9 cellular contexts compared by ENCODE assay signal in the genomic region with DNA sequence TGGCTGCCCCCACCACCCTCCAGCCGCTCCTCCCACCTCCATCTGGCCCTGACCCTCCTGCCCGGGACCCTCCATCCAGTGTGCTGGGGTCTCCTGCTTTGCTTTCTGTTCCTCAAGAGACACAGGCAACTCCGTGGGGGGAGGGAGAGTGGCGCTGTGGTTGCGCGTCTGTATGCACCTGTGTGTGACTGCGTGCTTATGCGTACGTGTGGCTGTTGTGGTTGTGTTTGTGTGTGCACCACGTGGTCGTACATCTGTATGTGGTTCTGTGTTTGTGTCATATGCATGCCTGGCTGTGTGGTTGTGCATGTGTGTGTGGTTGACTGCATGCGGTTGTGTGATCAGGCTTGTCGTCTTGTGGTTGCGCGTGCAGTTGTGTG. TPM values are rescaled to one million over a fixed set of nuclear protein-coding genes. Genes with fewer than 3 reads are reported as not detected.
DNase-seq lines count a peak whose midpoint lies in the region; ATAC-seq and TF ChIP-seq lines count a peak whose summit lies in the region.
"Had no signal": no experiment of that assay in that cellular context is flagged by ENCODE, and none has a peak within 500 bp of the region (broad histone marks: within the 10 kb centered on the region; RNA-seq: fewer than 3 reads in every experiment).

No MANE protein-coding gene starts in this region.

- H3K36me3 ChIP-seq in duodenal mucosa (ENCODE audit: control insufficient read depth in 1 of 2, insufficient read depth in 2 of 2, low read length in 2 of 2), result no peaks in the 10 kb centered on the region
- no peaks in the 10 kb centered on the region for H3K36me3 ChIP-seq in colonic mucosa
- H3K36me3 ChIP-seq: tibial nerve had no signal

- H3K4me1 ChIP-seq in duodenal mucosa (ENCODE audit: control insufficient read depth in 1 of 2, insufficient read depth in 2 of 2, low read length in 2 of 2), result peaks cover 18 to 42% of the 10 kb centered on the region in 2 donors
- H3K4me1 ChIP-seq in foreskin keratinocyte, result no peaks in the 10 kb centered on the region
- H3K4me1 ChIP-seq in colonic mucosa, result peaks cover 25% of the 10 kb centered on the region

- H3K4me3 Mint-ChIP-seq in activated CD4-positive, alpha-beta T cell treated with anti-CD3 and anti-CD28 coated beads, Interleukin-2, amount 10 ng/mL, durations not matched to agents 7 days and 5 days, result peak overlapping the region; percentile 64
- H3K4me3 Mint-ChIP-seq in T-helper 17 cell, result peak overlapping the region; percentile 93
- H3K4me3 Mint-ChIP-seq in stimulated activated naive B cell treated with anti-CD40 and anti-IgM and Interleukin-4, amounts not matched to agents 10 μg/mL and 1 μg/mL and 100 μg/mL, for 72 hours, result peak overlapping the region; percentile 35 to 44

- intact Hi-C loops in colonic mucosa (cut with DNase I), result no loop called here

- H3K27me3 ChIP-seq in duodenal mucosa (ENCODE audit: control insufficient read depth in 1 of 2, insufficient read depth in 2 of 2, low read length in 2 of 2) (peaks cover 50 to 57% of the 10 kb centered on the region in 2 donors), foreskin keratinocyte (peaks cover 78% of the 10 kb centered on the region), colonic mucosa (peaks cover 43% of the 10 kb centered on the region)

- ATAC-seq in T-helper 17 cell (peak; percentile 80), foreskin keratinocyte (no peak), GM18868 (IDR thresholded peaks at IDR 0.05; ENCODE audit: unreplicated experiment) (no peak)
- peak; percentile 21 to 41 for ATAC-seq in stimulated activated naive B cell treated with anti-CD40 and anti-IgM and Interleukin-4, amounts not matched to agents 10 μg/mL and 1 μg/mL and 100 μg/mL, for 72 hours (replicated peaks)

- H3K36me3 Mint-ChIP-seq in activated CD4-positive, alpha-beta T cell treated with anti-CD3 and anti-CD28 coated beads, Interleukin-2, amount 10 ng/mL, durations not matched to agents 7 days and 5 days (ENCODE audit: low read depth), result no peaks in the 10 kb centered on the region
- peaks cover 4% of the 10 kb centered on the region for H3K36me3 Mint-ChIP-seq in T-helper 17 cell (ENCODE audit: low read depth)
- no peaks in the 10 kb centered on the region for H3K36me3 Mint-ChIP-seq in stimulated activated naive B cell treated with anti-CD40 and anti-IgM and Interleukin-4, amounts not matched to agents 10 μg/mL and 1 μg/mL and 100 μg/mL, for 72 hours

- TF ChIP-seq CTCF in foreskin keratinocyte (conservative IDR thresholded peaks at IDR 0.05) (no peak), colonic mucosa (IDR thresholded peaks at IDR 0.05) (no peak)

- H3K27ac Mint-ChIP-seq in activated CD4-positive, alpha-beta T cell treated with anti-CD3 and anti-CD28 coated beads, Interleukin-2, amount 10 ng/mL, durations not matched to agents 7 days and 5 days, result peak overlapping the region; percentile 72
- H3K27ac Mint-ChIP-seq in T-helper 17 cell, result peak overlapping the region; percentile 73
- peak overlapping the region; percentile 48 for H3K27ac Mint-ChIP-seq in stimulated activated naive B cell treated with anti-CD40 and anti-IgM and Interleukin-4, amounts not matched to agents 10 μg/mL and 1 μg/mL and 100 μg/mL, for 72 hours

- H3K9ac ChIP-seq in duodenal mucosa (ENCODE audit: low read depth in 1 of 2, low read length in 2 of 2) (no peak overlapping the region), colonic mucosa (ENCODE audit: low read depth in 2 of 2, low read length in 2 of 2) (peak overlapping the region in 1 of 2 donors; percentile 7)

- CTCF ChIA-PET in activated CD4-positive, alpha-beta T cell treated with anti-CD3 and anti-CD28 coated beads, Interleukin-2, amount 10 ng/mL, durations not matched to agents 7 days and 5 days (lab: Charles Lee), result interaction anchor here (1.7 to 2.0 kb wide), 2 partner anchors 10 to 50 kb away, joined by 5 to 10 read pairs; no protein-coding TSS in a partner anchor

- H3K9me3 Mint-ChIP-seq in activated CD4-positive, alpha-beta T cell treated with anti-CD3 and anti-CD28 coated beads, Interleukin-2, amount 10 ng/mL, durations not matched to agents 7 days and 5 days, result no peaks in the 10 kb centered on the region
- H3K9me3 Mint-ChIP-seq in stimulated activated naive B cell treated with anti-CD40 and anti-IgM and Interleukin-4, amounts not matched to agents 10 μg/mL and 1 μg/mL and 100 μg/mL, for 72 hours, result no peaks in the 10 kb centered on the region

- peak overlapping the region; percentile 47 to 55 for H3K4me3 ChIP-seq in duodenal mucosa (ENCODE audit: low read depth in 1 of 2, low read length in 2 of 2)
- H3K4me3 ChIP-seq in colonic mucosa, result no peak overlapping the region

- H3K27me3 Mint-ChIP-seq in activated CD4-positive, alpha-beta T cell treated with anti-CD3 and anti-CD28 coated beads, Interleukin-2, amount 10 ng/mL, durations not matched to agents 7 days and 5 days, result peaks cover 47% of the 10 kb centered on the region
- H3K27me3 Mint-ChIP-seq in T-helper 17 cell, result peaks cover 20% of the 10 kb centered on the region
- peaks cover 51 to 72% of the 10 kb centered on the region in 2 donors for H3K27me3 Mint-ChIP-seq in stimulated activated naive B cell treated with anti-CD40 and anti-IgM and Interleukin-4, amounts not matched to agents 10 μg/mL and 1 μg/mL and 100 μg/mL, for 72 hours

- peaks cover 26% of the 10 kb centered on the region for H3K4me1 Mint-ChIP-seq in activated CD4-positive, alpha-beta T cell treated with anti-CD3 and anti-CD28 coated beads, Interleukin-2, amount 10 ng/mL, durations not matched to agents 7 days and 5 days
- H3K4me1 Mint-ChIP-seq in T-helper 17 cell, result peaks cover 23% of the 10 kb centered on the region
- H3K4me1 Mint-ChIP-seq in stimulated activated naive B cell treated with anti-CD40 and anti-IgM and Interleukin-4, amounts not matched to agents 10 μg/mL and 1 μg/mL and 100 μg/mL, for 72 hours, result peaks cover 23 to 27% of the 10 kb centered on the region in 2 donors

- no peak overlapping the region for H3K27ac ChIP-seq in duodenal mucosa (ENCODE audit: low read depth, low read length)
- H3K27ac ChIP-seq in foreskin keratinocyte, result no peak overlapping the region
- H3K27ac ChIP-seq in colonic mucosa, result no peak overlapping the region
- H3K27ac ChIP-seq: tibial nerve had no signal

- peak; percentile 52 for DNase-seq in activated CD4-positive, alpha-beta T cell treated with anti-CD3 and anti-CD28 coated beads, Interleukin-2, amount 10 ng/mL, durations not matched to agents 7 days and 5 days
- DNase-seq in activated CD4-positive, alpha-beta T cell treated with anti-CD3 and anti-CD28 coated beads for 1 hour, result no peak
- peak in 1 of 3 donors; percentile 35 for DNase-seq in T-helper 17 cell
- no peak for DNase-seq in stimulated activated naive B cell treated with anti-CD40 and anti-IgM and Interleukin-4, amounts not matched to agents 10 μg/mL and 1 μg/mL and 100 μg/mL, for 72 hours
- no peak for DNase-seq in foreskin keratinocyte
- DNase-seq in colonic mucosa, result no peak

- POLR2A ChIA-PET in activated CD4-positive, alpha-beta T cell treated with anti-CD3 and anti-CD28 coated beads, Interleukin-2, amount 10 ng/mL, durations not matched to agents 7 days and 5 days (lab: Charles Lee), result no interaction called here

- H3K9me3 ChIP-seq in T-helper 17 cell (ENCODE audit: control insufficient read depth, low read length, poor library complexity, severe bottlenecking) (no peaks in the 10 kb centered on the region), duodenal mucosa (ENCODE audit: control insufficient read depth in 1 of 2, low read length in 2 of 2) (no peaks in the 10 kb centered on the region), colonic mucosa (no peaks in the 10 kb centered on the region)
- H3K9me3 ChIP-seq: tibial nerve had no signal

RNA-seq across cellular contexts. Expression of gene CPLX1, which starts 33.2 kb away (rescaled TPM):
- under 1 TPM; 0.17 to 0.42 TPM for total RNA-seq in activated CD4-positive, alpha-beta T cell treated with anti-CD3 and anti-CD28 coated beads, Interleukin-2, amount 10 ng/mL, durations not matched to agents 7 days and 5 days
- 1 to 10 TPM; 3.1 to 3.7 TPM for total RNA-seq in T-helper 17 cell
- 0.07 and 0.10 TPM in 2 replicates for total RNA-seq in foreskin keratinocyte
- polyA plus RNA-seq in foreskin keratinocyte, result 0.03 and 0.06 TPM in 2 replicates
- 10 to 100 TPM in 1 of 2 donors, 1 to 10 TPM in 1; 2.7 to 16.5 TPM for total RNA-seq in colonic mucosa

Comparison
In these comparisons a context has a peak if more than half of its experiments do, and no peak if none do; other contexts are left out.
1. H3K4me3 Mint-ChIP-seq: peak in every context shown above with its lines; median percentile 93 in T-helper 17 cell; 64 in activated CD4-positive, alpha-beta T cell treated with anti-CD3 and anti-CD28 coated beads, Interleukin-2, amount 10 ng/mL, durations not matched to agents 7 days and 5 days; 40 in stimulated activated naive B cell treated with anti-CD40 and anti-IgM and Interleukin-4, amounts not matched to agents 10 μg/mL and 1 μg/mL and 100 μg/mL, for 72 hours.
2. ATAC-seq: peak in T-helper 17 cell (single experiment) and stimulated activated naive B cell treated with anti-CD40 and anti-IgM and Interleukin-4, amounts not matched to agents 10 μg/mL and 1 μg/mL and 100 μg/mL, for 72 hours (2 of 2); none in foreskin keratinocyte (single experiment) and GM18868 (single experiment).
3. Peak in every context shown above with its lines, with median percentiles within 50 percentile points of each other: H3K27ac Mint-ChIP-seq.